Comparison of ENCODE assay signal across 1 cellular context in the genomic region with DNA sequence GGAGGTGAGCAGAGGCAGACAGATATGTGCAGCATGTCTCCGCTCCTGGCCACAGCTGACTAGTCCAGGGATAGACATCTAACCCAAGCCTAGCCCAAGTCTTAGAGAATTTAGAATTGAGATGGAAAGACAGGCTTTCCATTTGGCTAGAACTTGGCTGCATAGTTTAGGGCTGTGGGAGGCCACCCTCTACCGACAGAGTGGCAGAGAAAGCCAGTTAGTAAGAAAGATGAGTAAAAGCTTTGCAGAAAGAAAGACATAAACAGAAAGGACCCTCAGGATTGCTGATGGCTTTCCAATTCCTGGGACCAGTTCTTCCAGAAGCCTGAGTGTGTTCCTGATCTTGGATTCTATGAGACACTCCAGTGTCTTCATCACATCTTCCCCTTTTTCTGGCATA.
TF ChIP-seq lines count a peak whose summit lies in the region.

No MANE protein-coding gene starts in this region.

TF ChIP-seq in GM12878, 131 proteins besides CTCF, POLR2A, EP300 and RAD21 (continued from another document):
- TF ChIP-seq, protein P1, sequence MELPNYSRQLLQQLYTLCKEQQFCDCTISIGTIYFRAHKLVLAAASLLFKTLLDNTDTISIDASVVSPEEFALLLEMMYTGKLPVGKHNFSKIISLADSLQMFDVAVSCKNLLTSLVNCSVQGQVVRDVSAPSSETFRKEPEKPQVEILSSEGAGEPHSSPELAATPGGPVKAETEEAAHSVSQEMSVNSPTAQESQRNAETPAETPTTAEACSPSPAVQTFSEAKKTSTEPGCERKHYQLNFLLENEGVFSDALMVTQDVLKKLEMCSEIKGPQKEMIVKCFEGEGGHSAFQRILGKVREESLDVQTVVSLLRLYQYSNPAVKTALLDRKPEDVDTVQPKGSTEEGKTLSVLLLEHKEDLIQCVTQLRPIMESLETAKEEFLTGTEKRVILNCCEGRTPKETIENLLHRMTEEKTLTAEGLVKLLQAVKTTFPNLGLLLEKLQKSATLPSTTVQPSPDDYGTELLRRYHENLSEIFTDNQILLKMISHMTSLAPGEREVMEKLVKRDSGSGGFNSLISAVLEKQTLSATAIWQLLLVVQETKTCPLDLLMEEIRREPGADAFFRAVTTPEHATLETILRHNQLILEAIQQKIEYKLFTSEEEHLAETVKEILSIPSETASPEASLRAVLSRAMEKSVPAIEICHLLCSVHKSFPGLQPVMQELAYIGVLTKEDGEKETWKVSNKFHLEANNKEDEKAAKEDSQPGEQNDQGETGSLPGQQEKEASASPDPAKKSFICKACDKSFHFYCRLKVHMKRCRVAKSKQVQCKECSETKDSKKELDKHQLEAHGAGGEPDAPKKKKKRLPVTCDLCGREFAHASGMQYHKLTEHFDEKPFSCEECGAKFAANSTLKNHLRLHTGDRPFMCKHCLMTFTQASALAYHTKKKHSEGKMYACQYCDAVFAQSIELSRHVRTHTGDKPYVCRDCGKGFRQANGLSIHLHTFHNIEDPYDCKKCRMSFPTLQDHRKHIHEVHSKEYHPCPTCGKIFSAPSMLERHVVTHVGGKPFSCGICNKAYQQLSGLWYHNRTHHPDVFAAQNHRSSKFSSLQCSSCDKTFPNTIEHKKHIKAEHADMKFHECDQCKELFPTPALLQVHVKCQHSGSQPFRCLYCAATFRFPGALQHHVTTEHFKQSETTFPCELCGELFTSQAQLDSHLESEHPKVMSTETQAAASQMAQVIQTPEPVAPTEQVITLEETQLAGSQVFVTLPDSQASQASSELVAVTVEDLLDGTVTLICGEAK (IDR thresholded peaks at IDR 0.05; ENCODE audit: borderline replicate concordance): no peak
- TF ChIP-seq TCF7 (IDR thresholded peaks at IDR 0.05; ENCODE audit: borderline replicate concordance) (no peak), CBX3 (IDR thresholded peaks at IDR 0.05; ENCODE audit: borderline replicate concordance, low read depth) (no peak), KLF5 (IDR thresholded peaks at IDR 0.05; ENCODE audit: partially characterized antibody) (no peak), SPI1 (IDR thresholded peaks at IDR 0.05; ENCODE audit: borderline replicate concordance, insufficient read depth, low read depth, low read length) (no peak), MEF2B (IDR thresholded peaks at IDR 0.05; ENCODE audit: partially characterized antibody, poor library complexity, severe bottlenecking) (no peak), EED (IDR thresholded peaks at IDR 0.05; ENCODE audit: low read depth) (no peak), JUNB (IDR thresholded peaks at IDR 0.05) (no peak), FOS (IDR thresholded peaks at IDR 0.05; ENCODE audit: borderline replicate concordance, extremely low read depth, insufficient read length) (no peak), TAF1 (IDR thresholded peaks at IDR 0.05; ENCODE audit: borderline replicate concordance, low read depth, low read length) (no peak), USF1 (IDR thresholded peaks at IDR 0.05; ENCODE audit: borderline replicate concordance, extremely low read length, insufficient read depth, low read depth, low read length) (no peak)
